In genomic region chr14:23076785-23077408, GRCh38 we compare ENCODE assay signal across 1 cellular context.
TF ChIP-seq lines count a peak whose summit lies in the region.

No MANE protein-coding gene starts in this region.

TF ChIP-seq in Ishikawa, 13 proteins besides CTCF, POLR2A, EP300 and RAD21 (continued from another document):
- TF ChIP-seq USF1 (IDR thresholded peaks at IDR 0.05), result no peak
- no peak for TF ChIP-seq TCF12 (IDR thresholded peaks at IDR 0.05; ENCODE audit: low read depth)
- no peak for TF ChIP-seq FOXM1 (IDR thresholded peaks at IDR 0.05; ENCODE audit: borderline replicate concordance, low read depth)
- no peak for TF ChIP-seq CREB1 (IDR thresholded peaks at IDR 0.05; ENCODE audit: low read depth)
